In the genomic region with DNA sequence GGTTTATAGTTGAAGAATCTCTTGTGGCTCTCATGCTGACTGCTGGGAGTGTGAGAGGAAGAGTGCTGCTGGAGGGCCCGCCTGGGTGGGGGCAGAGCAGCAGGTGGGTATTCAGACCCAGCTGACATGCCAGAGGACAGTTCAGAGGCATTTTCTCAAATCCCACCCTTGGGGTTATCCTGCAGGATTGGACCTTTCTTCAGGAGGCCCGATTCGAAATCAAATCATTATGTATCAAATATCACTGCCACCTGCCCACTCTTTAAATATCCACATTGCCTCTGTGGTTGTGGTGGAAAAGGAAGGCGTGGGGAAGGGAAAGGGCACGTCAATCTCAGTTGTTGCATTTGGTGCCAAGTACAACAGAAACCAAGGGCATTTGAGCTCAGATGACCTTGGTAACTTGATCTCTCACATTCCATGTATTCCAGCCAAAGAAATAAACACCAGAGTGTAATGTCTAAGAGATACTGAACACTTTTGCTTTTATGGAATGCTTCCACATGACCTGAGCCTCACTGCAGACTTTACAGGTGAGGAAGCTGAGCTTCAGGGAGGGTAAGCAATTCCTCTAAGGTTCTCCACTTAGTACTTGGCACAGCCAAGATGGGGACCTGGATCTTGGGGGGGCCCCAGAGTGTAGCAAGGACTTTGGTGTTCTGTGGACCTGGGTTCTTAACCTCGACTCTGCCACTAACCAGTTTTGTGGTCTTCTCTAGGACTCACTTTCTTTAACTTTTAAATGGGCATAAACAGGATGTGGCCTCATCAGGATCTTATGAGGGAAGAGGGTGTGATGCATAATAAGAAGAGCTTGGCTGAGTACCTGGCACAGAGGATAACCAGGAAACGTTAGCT, we compare ENCODE assay signal across 8 cellular contexts.
DNase-seq lines count a peak whose midpoint lies in the region; ATAC-seq and TF ChIP-seq lines count a peak whose summit lies in the region.

No MANE protein-coding gene starts in this region.

- no peaks in the 10 kb centered on the region for H3K36me3 Mint-ChIP-seq in activated naive CD4-positive, alpha-beta T cell treated with anti-CD3 and anti-CD28 coated beads, Interleukin-2, amount 10 ng/mL, durations not matched to agents 7 days and 5 days

- CTCF ChIA-PET in activated naive CD4-positive, alpha-beta T cell treated with anti-CD3 and anti-CD28 coated beads, Interleukin-2, amount 10 ng/mL, durations not matched to agents 7 days and 5 days (lab: Charles Lee) = no interaction called here

- TF ChIP-seq POLR2A in uterus (IDR thresholded peaks at IDR 0.05) = no peak

- intact Hi-C loops in uterus (cut with DNase I; ENCODE audit: low total_unique reads) = no loop called here

- peaks cover 11 to 40% of the 10 kb centered on the region in 2 donors for H3K4me1 ChIP-seq in lung (ENCODE audit: control insufficient read depth in 2 of 2, insufficient read depth in 2 of 2, low read length in 2 of 2)
- peaks cover 6 to 16% of the 10 kb centered on the region in 2 donors for H3K4me1 ChIP-seq in uterus

- 44 to 66% methylated on average over 7 of the region's 7 CpGs for WGBS in lung, 2 donors

- no peaks in the 10 kb centered on the region for H3K9me3 Mint-ChIP-seq in activated naive CD4-positive, alpha-beta T cell treated with anti-CD3 and anti-CD28 coated beads, Interleukin-2, amount 10 ng/mL, durations not matched to agents 7 days and 5 days

- H3K27me3 ChIP-seq in lung (ENCODE audit: control insufficient read depth, insufficient read depth) = no peaks in the 10 kb centered on the region
- H3K27me3 ChIP-seq in uterus = no peaks in the 10 kb centered on the region

- H3K9me3 ChIP-seq in lung (ENCODE audit: control insufficient read depth in 2 of 2, insufficient read depth in 1 of 2, low read length in 1 of 2) (no peaks in the 10 kb centered on the region), uterus (no peaks in the 10 kb centered on the region)

- DNase-seq in activated naive CD4-positive, alpha-beta T cell treated with anti-CD3 and anti-CD28 coated beads, Interleukin-2, amount 10 ng/mL, durations not matched to agents 7 days and 5 days = peak; percentile 27
- no peak for DNase-seq in activated naive CD4-positive, alpha-beta T cell treated with anti-CD3 and anti-CD28 coated beads, Interleukin-2, amount 50 U/mL, for 16 hours
- DNase-seq in caudate nucleus (lab: John Stamatoyannopoulos, UW) (no peak), lung (ENCODE audit: low spot score) (no peak), uterus (no peak), AG08396 (ENCODE audit: low spot score) (no peak)
- DNase-seq in stimulated activated CD4-positive, alpha-beta T cell treated with anti-CD3 and anti-CD28 coated beads, Interleukin-4, amount 100 ng/mL, for 4 hours = no peak

- H3K4me3 ChIP-seq in lung (no peak overlapping the region), uterus (no peak overlapping the region)

- H3K4me3 Mint-ChIP-seq in activated naive CD4-positive, alpha-beta T cell treated with anti-CD3 and anti-CD28 coated beads, Interleukin-2, amount 10 ng/mL, durations not matched to agents 7 days and 5 days = peak overlapping the region; percentile 21

- H3K27ac ChIP-seq in caudate nucleus (ENCODE audit: low read depth, low read length) (peak overlapping the region; percentile 46), lung (ENCODE audit: low read depth in 1 of 2, low read length in 1 of 2) (peak overlapping the region; percentile 80 to 83), uterus (peak overlapping the region; percentile 73 to 78)

- H3K27me3 Mint-ChIP-seq in activated naive CD4-positive, alpha-beta T cell treated with anti-CD3 and anti-CD28 coated beads, Interleukin-2, amount 10 ng/mL, durations not matched to agents 7 days and 5 days = peaks cover 4% of the 10 kb centered on the region

- TF ChIP-seq CTCF in lung (IDR thresholded peaks at IDR 0.05; ENCODE audit: control extremely low read depth, extremely low read depth) (no peak), uterus (IDR thresholded peaks at IDR 0.05) (no peak)

- ATAC-seq in lung (ENCODE audit: insufficient read depth, low FRiP score) = peak; percentile 36
- no peak for ATAC-seq in HG02852 (IDR thresholded peaks at IDR 0.05; ENCODE audit: unreplicated experiment)

- peaks cover 0 to 2% of the 10 kb centered on the region in 2 donors for H3K36me3 ChIP-seq in lung (ENCODE audit: control insufficient read depth in 2 of 2, insufficient read depth in 2 of 2, low read length in 2 of 2)
- H3K36me3 ChIP-seq in uterus = no peaks in the 10 kb centered on the region

- peaks cover 42% of the 10 kb centered on the region for H3K4me1 Mint-ChIP-seq in activated naive CD4-positive, alpha-beta T cell treated with anti-CD3 and anti-CD28 coated beads, Interleukin-2, amount 10 ng/mL, durations not matched to agents 7 days and 5 days

- peak overlapping the region; percentile 87 for H3K27ac Mint-ChIP-seq in activated naive CD4-positive, alpha-beta T cell treated with anti-CD3 and anti-CD28 coated beads, Interleukin-2, amount 10 ng/mL, durations not matched to agents 7 days and 5 days
